18 cellular contexts compared by ENCODE assay signal in the genomic region with DNA sequence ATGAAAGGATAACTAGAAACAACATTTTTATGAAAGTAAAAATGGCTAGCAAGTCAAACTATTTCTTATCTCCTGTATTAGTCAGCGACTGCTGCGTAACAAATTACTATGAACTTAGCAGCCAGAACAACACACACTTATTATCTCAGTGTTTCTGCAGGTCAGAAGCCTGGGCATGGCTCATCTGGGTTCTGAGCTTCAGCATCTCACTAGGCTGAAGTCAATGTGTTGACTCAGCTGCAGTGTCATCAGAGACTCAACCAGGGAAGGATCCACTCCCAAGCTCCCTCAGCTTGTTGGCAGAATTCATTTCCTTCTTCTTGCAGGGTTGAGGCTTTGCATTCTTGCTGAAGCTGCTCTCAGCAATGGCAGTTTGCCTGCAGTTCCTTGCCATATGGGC. TPM values are rescaled to one million over a fixed set of nuclear protein-coding genes. Genes with fewer than 3 reads are reported as not detected.
DNase-seq lines count a peak whose midpoint lies in the region; ATAC-seq and TF ChIP-seq lines count a peak whose summit lies in the region.
"Had no signal": no experiment of that assay in that cellular context is flagged by ENCODE, and none has a peak within 500 bp of the region (broad histone marks: within the 10 kb centered on the region; RNA-seq: fewer than 3 reads in every experiment).

No MANE protein-coding gene starts in this region.

- peaks cover 13% of the 10 kb centered on the region for H3K9me3 Mint-ChIP-seq in osteocyte (ENCODE audit: unreplicated experiment)

- TF ChIP-seq CTCF in osteocyte (IDR thresholded peaks at IDR 0.05): no peak

- H3K36me3 ChIP-seq in MG63: no peaks in the 10 kb centered on the region
- H3K36me3 ChIP-seq: SJCRH30 had no signal

- H3K4me3 Mint-ChIP-seq in osteocyte (ENCODE audit: unreplicated experiment): no peak overlapping the region
- H3K4me3 Mint-ChIP-seq: T-helper 1 cell treated with Interleukin-12 subunit alpha and Interleukin-12 subunit beta and Interleukin-4 antibody, amounts not matched to agents 30 μg/mL and 1 μg/mL, for 36 hours had no signal

- peak; percentile 69 for ATAC-seq in esophagus mucosa
- no peak for ATAC-seq in GM18505 (IDR thresholded peaks at IDR 0.05; ENCODE audit: unreplicated experiment)

- H3K4me1 Mint-ChIP-seq in osteocyte (ENCODE audit: unreplicated experiment): peaks cover 14% of the 10 kb centered on the region

- no peak overlapping the region for H3K4me3 ChIP-seq in MG63
- H3K4me3 ChIP-seq: SJCRH30 had no signal

- DNase-seq in EL: peak; percentile 49
- DNase-seq in MG63: peak; percentile 55
- DNase-seq in osteocyte (ENCODE audit: extremely low spot score, unreplicated experiment): peak; percentile 30
- no peak for DNase-seq in H4 (ENCODE audit: low spot score)
- no peak for DNase-seq in NCI-H1092 treated with DMSO at 0.1 percent for 48 hours (lab: John Stamatoyannopoulos, UW)
- DNase-seq: activated CD4-positive, alpha-beta T cell treated with anti-CD3 and anti-CD28 coated beads, Interleukin-2, amount 50 U/mL, for 48 hours; activated gamma-delta T cell treated with Interleukin-2 at 50 U/mL for 16 hours; amygdala; Calu3; NCI-H1417; NCI-H2171; NCI-H748 treated with DMSO at 0.1 percent for 48 hours; SJCRH30 had no signal

- no peaks in the 10 kb centered on the region for H3K27me3 ChIP-seq in MG63
- H3K27me3 ChIP-seq: SJCRH30 had no signal

- no peaks in the 10 kb centered on the region for H3K36me3 Mint-ChIP-seq in osteocyte (ENCODE audit: unreplicated experiment)

- H3K9me3 ChIP-seq in MG63: peaks cover 15% of the 10 kb centered on the region

- H3K27ac Mint-ChIP-seq in osteocyte (ENCODE audit: unreplicated experiment): no peak overlapping the region
- H3K27ac Mint-ChIP-seq: T-helper 1 cell treated with Interleukin-12 subunit alpha and Interleukin-12 subunit beta and Interleukin-4 antibody, amounts not matched to agents 30 μg/mL and 1 μg/mL, for 36 hours had no signal

- no peaks in the 10 kb centered on the region for H3K27me3 Mint-ChIP-seq in osteocyte (ENCODE audit: unreplicated experiment)

- TF ChIP-seq POLR2A in GM18505 (IDR thresholded peaks at IDR 0.05; ENCODE audit: borderline replicate concordance, extremely low read depth, insufficient read depth, insufficient read length): no peak

RNA-seq across cellular contexts. Expression of a gene that starts 33.2 kb away (rescaled TPM):
- 33.4 and 35.9 TPM in 2 replicates for total RNA-seq in MG63 (2014; rRNA removed; shearing (Covaris generic); ENCODE audit: low replicate concordance)
- 53.5 TPM for total RNA-seq in esophagus mucosa
- total RNA-seq in osteocyte: 196 and 218 TPM in 2 replicates
- total RNA-seq in H4 (2014; rRNA removed; shearing (Covaris generic)): 19.8 and 29.8 TPM in 2 replicates

RNA-seq across cellular contexts. Expression of a gene that starts 44.8 kb away (rescaled TPM):
- not detected in 2 replicates for total RNA-seq in MG63 (2014; rRNA removed; shearing (Covaris generic); ENCODE audit: low replicate concordance)
- total RNA-seq in esophagus mucosa (not detected), osteocyte (not detected in 2 replicates)
- total RNA-seq in H4 (2014; rRNA removed; shearing (Covaris generic)): not detected in 2 replicates
- total RNA-seq: Calu3, H1, mucosa of gallbladder had no signal

Comparison
In these comparisons a context has a peak if more than half of its experiments do, and no peak if none do; other contexts are left out.
1. DNase-seq: peak in EL (single experiment), MG63 (single experiment) and osteocyte (single experiment); none in H4 (single experiment) and NCI-H1092 treated with DMSO at 0.1 percent for 48 hours (single experiment).